In genomic region chr2:60710707-60711106, GRCh38 we compare ENCODE assay signal across 11 cellular contexts. TPM values are rescaled to one million over a fixed set of nuclear protein-coding genes. Genes with fewer than 3 reads are reported as not detected.
DNase-seq lines count a peak whose midpoint lies in the region; ATAC-seq and TF ChIP-seq lines count a peak whose summit lies in the region.
"Had no signal": no experiment of that assay in that cellular context is flagged by ENCODE, and none has a peak within 500 bp of the region (broad histone marks: within the 10 kb centered on the region; RNA-seq: fewer than 3 reads in every experiment).

No MANE protein-coding gene starts in this region.

- H3K36me3 ChIP-seq in ascending aorta = no peaks in the 10 kb centered on the region

- intact Hi-C loops in ascending aorta (cut with DNase I) = no loop called here

- ATAC-seq in GM19467 (IDR thresholded peaks at IDR 0.05; ENCODE audit: unreplicated experiment) (no peak), GM21717 (IDR thresholded peaks at IDR 0.05; ENCODE audit: unreplicated experiment) (no peak)

- H3K27me3 ChIP-seq in ascending aorta = no peaks in the 10 kb centered on the region

- no peak overlapping the region for H3K27ac ChIP-seq in ascending aorta
- H3K27ac ChIP-seq in substantia nigra (ENCODE audit: low read depth, low read length, poor library complexity, severe bottlenecking) = peak overlapping the region; percentile 61

- H3K9me3 ChIP-seq in ascending aorta = no peaks in the 10 kb centered on the region

- H3K4me3 ChIP-seq in ascending aorta = no peak overlapping the region

- in situ Hi-C loops in KBM-7 (cut with MboI; ENCODE audit: low pct_unique_long_range_greater_than_20kb, low sequenced_read_pairs) = no loop called here

- TF ChIP-seq CTCF in ascending aorta (IDR thresholded peaks at IDR 0.05) = no peak

- H3K4me1 ChIP-seq in ascending aorta = no peaks in the 10 kb centered on the region

- DNase-seq in KBM-7 (peak; percentile 19), ascending aorta (ENCODE audit: low spot score in 2 of 2) (peak; percentile 19 to 63), hepatic stellate cell (ENCODE audit: low spot score) (peak; percentile 19), substantia nigra (lab: John Stamatoyannopoulos, UW) (peak in 26 of 49 donors; percentile 1 to 45 (median 16)), DMS79 (lab: John Stamatoyannopoulos, UW) (no peak)
- no peak for DNase-seq in effector CD4-positive, alpha-beta T cell
- DNase-seq: DMS 273 treated with DMSO at 0.1 percent for 48 hours, NCI-H2107, SHP77 treated with DMSO at 0.1 percent for 48 hours had no signal

RNA-seq across cellular contexts. Expression of gene PAPOLG, which starts 45.4 kb away (rescaled TPM):
- 11.4 TPM for total RNA-seq in ascending aorta

Comparison
In these comparisons a context has a peak if more than half of its experiments do, and no peak if none do; other contexts are left out.
1. DNase-seq: peak in KBM-7 (single experiment), ascending aorta (2 of 2), hepatic stellate cell (single experiment) and substantia nigra (26 of 49); none in effector CD4-positive, alpha-beta T cell (single experiment) and DMS79 (single experiment).